In the genomic region with DNA sequence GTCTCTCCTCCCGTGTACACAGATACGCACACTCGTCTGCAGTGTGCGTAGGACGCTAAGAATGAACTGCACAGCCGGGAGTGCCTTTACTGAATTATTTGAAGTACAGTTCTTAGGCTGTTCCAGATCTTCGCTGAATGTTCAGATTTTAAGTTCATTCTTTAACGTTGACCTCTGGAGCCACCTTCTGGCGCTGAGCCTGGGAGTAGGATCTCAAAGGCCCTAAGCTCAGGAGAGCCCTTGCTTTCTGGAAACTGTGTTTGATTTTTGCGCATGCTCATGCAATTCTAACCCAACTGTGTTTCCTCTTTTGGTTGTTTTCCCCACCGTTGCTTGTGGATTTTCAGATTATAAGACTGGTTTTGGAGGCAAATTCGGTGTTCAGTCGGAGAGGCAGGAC, we compare ENCODE assay signal across 1 cellular context.
TF ChIP-seq lines count a peak whose summit lies in the region.

No MANE protein-coding gene starts in this region.

TF ChIP-seq in K562, 482 proteins besides CTCF, POLR2A, EP300 and RAD21 (continued from another document):
- TF ChIP-seq, protein P1, sequence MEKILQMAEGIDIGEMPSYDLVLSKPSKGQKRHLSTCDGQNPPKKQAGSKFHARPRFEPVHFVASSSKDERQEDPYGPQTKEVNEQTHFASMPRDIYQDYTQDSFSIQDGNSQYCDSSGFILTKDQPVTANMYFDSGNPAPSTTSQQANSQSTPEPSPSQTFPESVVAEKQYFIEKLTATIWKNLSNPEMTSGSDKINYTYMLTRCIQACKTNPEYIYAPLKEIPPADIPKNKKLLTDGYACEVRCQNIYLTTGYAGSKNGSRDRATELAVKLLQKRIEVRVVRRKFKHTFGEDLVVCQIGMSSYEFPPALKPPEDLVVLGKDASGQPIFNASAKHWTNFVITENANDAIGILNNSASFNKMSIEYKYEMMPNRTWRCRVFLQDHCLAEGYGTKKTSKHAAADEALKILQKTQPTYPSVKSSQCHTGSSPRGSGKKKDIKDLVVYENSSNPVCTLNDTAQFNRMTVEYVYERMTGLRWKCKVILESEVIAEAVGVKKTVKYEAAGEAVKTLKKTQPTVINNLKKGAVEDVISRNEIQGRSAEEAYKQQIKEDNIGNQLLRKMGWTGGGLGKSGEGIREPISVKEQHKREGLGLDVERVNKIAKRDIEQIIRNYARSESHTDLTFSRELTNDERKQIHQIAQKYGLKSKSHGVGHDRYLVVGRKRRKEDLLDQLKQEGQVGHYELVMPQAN (IDR thresholded peaks at IDR 0.05; ENCODE audit: borderline replicate concordance), result no peak
- no peak for TF ChIP-seq ILF3 (IDR thresholded peaks at IDR 0.05; ENCODE audit: borderline replicate concordance)
- TF ChIP-seq ZNF212 (CRISPR knock-in tag; IDR thresholded peaks at IDR 0.05), result no peak
- no peak for TF ChIP-seq PHB2 (IDR thresholded peaks at IDR 0.05; ENCODE audit: low read depth)
- no peak for TF ChIP-seq TAF1 (IDR thresholded peaks at IDR 0.05; ENCODE audit: control insufficient read depth, extremely low read depth, insufficient read depth, low read length, severe bottlenecking)
- TF ChIP-seq, protein P2, sequence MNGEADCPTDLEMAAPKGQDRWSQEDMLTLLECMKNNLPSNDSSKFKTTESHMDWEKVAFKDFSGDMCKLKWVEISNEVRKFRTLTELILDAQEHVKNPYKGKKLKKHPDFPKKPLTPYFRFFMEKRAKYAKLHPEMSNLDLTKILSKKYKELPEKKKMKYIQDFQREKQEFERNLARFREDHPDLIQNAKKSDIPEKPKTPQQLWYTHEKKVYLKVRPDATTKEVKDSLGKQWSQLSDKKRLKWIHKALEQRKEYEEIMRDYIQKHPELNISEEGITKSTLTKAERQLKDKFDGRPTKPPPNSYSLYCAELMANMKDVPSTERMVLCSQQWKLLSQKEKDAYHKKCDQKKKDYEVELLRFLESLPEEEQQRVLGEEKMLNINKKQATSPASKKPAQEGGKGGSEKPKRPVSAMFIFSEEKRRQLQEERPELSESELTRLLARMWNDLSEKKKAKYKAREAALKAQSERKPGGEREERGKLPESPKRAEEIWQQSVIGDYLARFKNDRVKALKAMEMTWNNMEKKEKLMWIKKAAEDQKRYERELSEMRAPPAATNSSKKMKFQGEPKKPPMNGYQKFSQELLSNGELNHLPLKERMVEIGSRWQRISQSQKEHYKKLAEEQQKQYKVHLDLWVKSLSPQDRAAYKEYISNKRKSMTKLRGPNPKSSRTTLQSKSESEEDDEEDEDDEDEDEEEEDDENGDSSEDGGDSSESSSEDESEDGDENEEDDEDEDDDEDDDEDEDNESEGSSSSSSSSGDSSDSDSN (IDR thresholded peaks at IDR 0.05; ENCODE audit: borderline replicate concordance in 1 of 2, low read depth in 2 of 2, low read length in 2 of 2), result no peak
- TF ChIP-seq PML (IDR thresholded peaks at IDR 0.05; ENCODE audit: low read length), result no peak
- TF ChIP-seq ZBTB1 (CRISPR knock-in tag; IDR thresholded peaks at IDR 0.05; ENCODE audit: borderline replicate concordance, low read depth), result no peak
- TF ChIP-seq ZNF253 (CRISPR knock-in tag; conservative IDR thresholded peaks at IDR 0.05), result no peak
